20 cellular contexts compared by ENCODE assay signal in the genomic region with DNA sequence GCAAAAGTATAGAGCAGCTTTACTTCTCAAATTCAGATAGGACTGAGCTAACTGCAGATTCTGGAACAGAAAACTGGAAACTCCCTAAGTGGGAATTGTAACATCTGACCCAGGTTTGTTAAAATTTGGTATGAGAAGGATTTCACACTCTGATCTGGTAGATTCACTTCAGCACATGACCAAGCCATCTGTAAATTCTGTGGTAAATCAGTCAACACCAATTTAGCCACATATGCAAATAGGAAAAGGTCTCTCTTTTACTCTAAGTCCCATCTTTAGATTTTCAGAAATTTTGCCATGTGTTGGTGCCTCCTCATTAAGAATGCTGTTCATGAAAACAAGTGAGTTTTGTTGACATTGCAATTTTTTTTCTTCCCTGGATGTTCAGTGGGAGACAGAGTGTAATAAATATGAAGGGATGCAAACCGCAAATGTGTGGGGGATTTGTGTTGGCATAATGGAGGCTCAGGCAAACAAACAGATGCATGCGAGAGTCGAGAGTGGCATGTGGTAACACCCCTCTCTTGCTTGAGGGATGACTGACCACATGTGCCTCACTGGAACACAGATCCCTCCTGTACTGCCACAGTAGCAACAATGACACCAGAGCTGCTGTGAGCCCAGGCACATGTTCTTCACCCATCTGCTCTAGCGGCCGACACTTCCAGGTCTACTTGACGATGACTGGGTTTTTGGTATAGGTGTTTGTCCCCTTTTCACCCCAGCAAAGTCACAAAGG.
DNase-seq lines count a peak whose midpoint lies in the region; ATAC-seq, FAIRE-seq and TF ChIP-seq lines count a peak whose summit lies in the region.
"Had no signal": no experiment of that assay in that cellular context is flagged by ENCODE, and none has a peak within 500 bp of the region (broad histone marks: within the 10 kb centered on the region; RNA-seq: fewer than 3 reads in every experiment).

No MANE protein-coding gene starts in this region.

- H3K4me3 ChIP-seq in A549 (no peak overlapping the region), K562 (no peak overlapping the region)
- H3K4me3 ChIP-seq: SJSA1 had no signal

- in situ Hi-C loops in K562 (cut with MboI): no loop called here

- no peaks in the 10 kb centered on the region for H3K9me3 Mint-ChIP-seq in endothelial cell (ENCODE audit: unreplicated experiment)
- H3K9me3 Mint-ChIP-seq: CD8-positive, alpha-beta T cell had no signal

- no peaks in the 10 kb centered on the region for H3K79me2 ChIP-seq in K562 (ENCODE audit: control insufficient read depth, insufficient read depth, low read length)

- TF ChIP-seq EP300 in A549 (IDR thresholded peaks at IDR 0.05): no peak
- no peak for TF ChIP-seq EP300 in K562 (IDR thresholded peaks at IDR 0.05; ENCODE audit: low read length)

- no peak overlapping the region for H2AFZ ChIP-seq in K562 (ENCODE audit: low read depth, low read length)

- H3K4me3 Mint-ChIP-seq in endothelial cell (ENCODE audit: unreplicated experiment): no peak overlapping the region
- H3K4me3 Mint-ChIP-seq: CD8-positive, alpha-beta T cell had no signal

- H3K36me3 Mint-ChIP-seq in endothelial cell (ENCODE audit: low read depth, unreplicated experiment): no peaks in the 10 kb centered on the region
- H3K36me3 Mint-ChIP-seq: CD8-positive, alpha-beta T cell had no signal

- TF ChIP-seq CTCF in A549 (IDR thresholded peaks at IDR 0.05): no peak
- no peak for TF ChIP-seq CTCF in K562 (IDR thresholded peaks at IDR 0.05 in 2 of 3, conservative IDR thresholded peaks at IDR 0.05 in 1 of 3; ENCODE audit: insufficient read depth in 2 of 3, low read depth in 1 of 3, low read length in 3 of 3)
- TF ChIP-seq CTCF in endothelial cell (IDR thresholded peaks at IDR 0.05; ENCODE audit: unreplicated experiment): no peak

- no peaks in the 10 kb centered on the region for H4K20me1 ChIP-seq in K562 (replicated peaks; ENCODE audit: control insufficient read depth, insufficient read depth, low read length)

- no peak overlapping the region for H3K27ac ChIP-seq in A549
- H3K27ac ChIP-seq in K562 (ENCODE audit: extremely low read depth, low read depth, low read length): no peak overlapping the region
- H3K27ac ChIP-seq: SJSA1 had no signal

- intact Hi-C loops in K562 (cut with micrococcal nuclease): no loop called here

- CTCF ChIA-PET in A549 (lab: Yijun Ruan, JAX): no interaction called here
- CTCF ChIA-PET in K562 (lab: Yijun Ruan, JAX; ENCODE audit: low intra/inter-chr PET ratio): no interaction called here

- no peaks in the 10 kb centered on the region for H3K27me3 ChIP-seq in K562 (ENCODE audit: control insufficient read depth in 2 of 2, insufficient read depth in 2 of 2, low read length in 2 of 2)
- H3K27me3 ChIP-seq: SJSA1 had no signal

- BruUV-seq in K562 (replicated peaks; lab: Mats Ljungman, UMichigan): no TSS peak

- DNase-seq in A549 (ENCODE audit: low read depth in 1 of 2, low spot score in 1 of 2): no peak
- DNase-seq in K562 (ENCODE audit: extremely low read depth in 1 of 4, low spot score in 3 of 4): no peak
- DNase-seq in C1 segment of cervical spinal cord (lab: John Stamatoyannopoulos, UW): no peak
- no peak for DNase-seq in mucosa of gallbladder (ENCODE audit: low spot score)
- no peak for DNase-seq in endothelial cell (ENCODE audit: low spot score)
- DNase-seq in COLO668 (lab: John Stamatoyannopoulos, UW; ENCODE audit: unreplicated experiment): no peak
- DNase-seq: 8988T; CD8-positive, alpha-beta T cell; DMS79; MV-4-11; NCI-H1417 treated with DMSO at 0.1 percent for 48 hours; NCI-H2029; NCI-H2171 treated with DMSO at 0.1 percent for 48 hours; NCI-H774; SW 1271 had no signal

- H3K4me1 Mint-ChIP-seq in endothelial cell (ENCODE audit: unreplicated experiment): no peaks in the 10 kb centered on the region

- POLR2A ChIA-PET in A549 (lab: Yijun Ruan, JAX): no interaction called here
- POLR2A ChIA-PET in K562 (lab: Yijun Ruan, JAX): no interaction called here

- no peaks in the 10 kb centered on the region for H3K9me3 ChIP-seq in A549
- H3K9me3 ChIP-seq in K562 (replicated peaks; ENCODE audit: control insufficient read depth, insufficient read depth, low read depth, low read length): no peaks in the 10 kb centered on the region
- H3K9me3 ChIP-seq: SJSA1 had no signal

- TF ChIP-seq POLR2A in A549 (IDR thresholded peaks at IDR 0.05; ENCODE audit: low read length) (no peak), K562 (conservative IDR thresholded peaks at IDR 0.05) (no peak)

- H3K36me3 ChIP-seq in K562 (ENCODE audit: control insufficient read depth, insufficient read depth, low read length): no peaks in the 10 kb centered on the region
- H3K36me3 ChIP-seq: SJSA1 had no signal

- no peak for TF ChIP-seq RAD21 in A549 (conservative IDR thresholded peaks at IDR 0.05 in 1 of 2, IDR thresholded peaks at IDR 0.05 in 1 of 2)
- no peak for TF ChIP-seq RAD21 in K562 (CRISPR knock-in tag; conservative IDR thresholded peaks at IDR 0.05 in 1 of 2, IDR thresholded peaks at IDR 0.05 in 1 of 2)

- H3K27ac Mint-ChIP-seq in endothelial cell (ENCODE audit: unreplicated experiment): no peak overlapping the region
- H3K27ac Mint-ChIP-seq: CD8-positive, alpha-beta T cell had no signal

- FAIRE-seq in A549 (lab: Jason Lieb, UNC) (no peak), K562 (lab: Jason Lieb, UNC) (no peak)
- FAIRE-seq: D721Med, GM18507 had no signal

- H3K4me2 ChIP-seq in A549: no peak overlapping the region
- H3K4me2 ChIP-seq in K562 (ENCODE audit: insufficient read depth, low read length): no peak overlapping the region

- H3K9ac ChIP-seq in K562 (ENCODE audit: insufficient read depth in 1 of 2, low read depth in 2 of 2, low read length in 2 of 2): no peak overlapping the region

- 82% methylated on average over 3 of the region's 6 CpGs for WGBS in A549 (ENCODE audit: missing lambda C conversion rate)
- WGBS in K562 (ENCODE audit: insufficient coverage, low coverage, missing lambda C conversion rate): 4% methylated on average over 3 of the region's 6 CpGs

- no peak for ATAC-seq in A549
- peak; percentile 56 for ATAC-seq in GM21619 (IDR thresholded peaks at IDR 0.05; ENCODE audit: unreplicated experiment)
- peak; percentile 48 for ATAC-seq in HG03469 (IDR thresholded peaks at IDR 0.05; ENCODE audit: unreplicated experiment)
- ATAC-seq in K562: no peak
- ATAC-seq: CD8-positive, alpha-beta T cell had no signal

- H3K9me1 ChIP-seq in K562 (ENCODE audit: control insufficient read depth, insufficient read depth, low read length): no peaks in the 10 kb centered on the region

- H3K4me1 ChIP-seq in A549: no peaks in the 10 kb centered on the region
- no peaks in the 10 kb centered on the region for H3K4me1 ChIP-seq in K562 (replicated peaks in 1 of 2; ENCODE audit: control insufficient read depth in 2 of 2, insufficient read depth in 2 of 2, low read length in 2 of 2)
- H3K4me1 ChIP-seq: SJSA1 had no signal

- no peaks in the 10 kb centered on the region for H3K27me3 Mint-ChIP-seq in endothelial cell (ENCODE audit: unreplicated experiment)

TF ChIP-seq in A549, 52 proteins besides CTCF, POLR2A, EP300 and RAD21:
- no peak for TF ChIP-seq CBX2 (IDR thresholded peaks at IDR 0.05; ENCODE audit: borderline replicate concordance, low read depth)
- peak; percentile 66 for TF ChIP-seq MAFK (IDR thresholded peaks at IDR 0.05; ENCODE audit: partially characterized antibody)
- TF ChIP-seq, protein P1, sequence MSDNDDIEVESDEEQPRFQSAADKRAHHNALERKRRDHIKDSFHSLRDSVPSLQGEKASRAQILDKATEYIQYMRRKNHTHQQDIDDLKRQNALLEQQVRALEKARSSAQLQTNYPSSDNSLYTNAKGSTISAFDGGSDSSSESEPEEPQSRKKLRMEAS (IDR thresholded peaks at IDR 0.05): no peak

TF ChIP-seq in K562, 482 proteins besides CTCF, POLR2A, EP300 and RAD21:
- peak; percentile 50 for TF ChIP-seq ZNF316 (IDR thresholded peaks at IDR 0.05)
- TF ChIP-seq, protein P2, sequence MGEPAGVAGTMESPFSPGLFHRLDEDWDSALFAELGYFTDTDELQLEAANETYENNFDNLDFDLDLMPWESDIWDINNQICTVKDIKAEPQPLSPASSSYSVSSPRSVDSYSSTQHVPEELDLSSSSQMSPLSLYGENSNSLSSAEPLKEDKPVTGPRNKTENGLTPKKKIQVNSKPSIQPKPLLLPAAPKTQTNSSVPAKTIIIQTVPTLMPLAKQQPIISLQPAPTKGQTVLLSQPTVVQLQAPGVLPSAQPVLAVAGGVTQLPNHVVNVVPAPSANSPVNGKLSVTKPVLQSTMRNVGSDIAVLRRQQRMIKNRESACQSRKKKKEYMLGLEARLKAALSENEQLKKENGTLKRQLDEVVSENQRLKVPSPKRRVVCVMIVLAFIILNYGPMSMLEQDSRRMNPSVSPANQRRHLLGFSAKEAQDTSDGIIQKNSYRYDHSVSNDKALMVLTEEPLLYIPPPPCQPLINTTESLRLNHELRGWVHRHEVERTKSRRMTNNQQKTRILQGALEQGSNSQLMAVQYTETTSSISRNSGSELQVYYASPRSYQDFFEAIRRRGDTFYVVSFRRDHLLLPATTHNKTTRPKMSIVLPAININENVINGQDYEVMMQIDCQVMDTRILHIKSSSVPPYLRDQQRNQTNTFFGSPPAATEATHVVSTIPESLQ (CRISPR knock-in tag; IDR thresholded peaks at IDR 0.05): no peak
- 0 out of 2 replicates have a peak, but pooled peaks have one; percentile 21 for TF ChIP-seq MAFG (tag; conservative IDR thresholded peaks at IDR 0.05)
- TF ChIP-seq C11orf30 (IDR thresholded peaks at IDR 0.05; ENCODE audit: low read depth): peak; percentile 16; the same call in 1 of the 2 replicates
- no peak for TF ChIP-seq RFX1 (IDR thresholded peaks at IDR 0.05)
TF ChIP-seq in K562: peak in this region for 3.

Comparison
In these comparisons a context has a peak if more than half of its experiments do, and no peak if none do; other contexts are left out.
1. ATAC-seq: peak in GM21619 (single experiment) and HG03469 (single experiment); none in A549 (0 of 2) and K562 (single experiment).